ENCODE assay signal across 11 cellular contexts in genomic region chr5:113202904-113203716, GRCh38.
A peak's percentile ranks its signal among the peaks of the same experiment; 100 is the strongest.
DNase-seq lines count a peak whose midpoint lies in the region; ATAC-seq and TF ChIP-seq lines count a peak whose summit lies in the region.
"Had no signal": no experiment of that assay in that cellular context is flagged by ENCODE, and none has a peak within 500 bp of the region (broad histone marks: within the 10 kb centered on the region; RNA-seq: fewer than 3 reads in every experiment).

No MANE protein-coding gene starts in this region.

- H3K27ac ChIP-seq in left ventricle myocardium inferior (replicated peaks), result peak overlapping the region; percentile 84

- CTCF ChIA-PET in WTC11 (lab: Charles Lee), result no interaction called here

- H3K4me1 Mint-ChIP-seq in WTC11, result peaks cover 73% of the 10 kb centered on the region
- H3K4me1 Mint-ChIP-seq in naive thymus-derived CD8-positive, alpha-beta T cell, result peaks cover 0 to 27% (median 0%) of the 10 kb centered on the region in 4 donors

- H3K9me3 Mint-ChIP-seq in WTC11, result no peaks in the 10 kb centered on the region
- H3K9me3 Mint-ChIP-seq in naive thymus-derived CD8-positive, alpha-beta T cell, result no peaks in the 10 kb centered on the region

- H3K27ac Mint-ChIP-seq in WTC11, result no peak overlapping the region
- H3K27ac Mint-ChIP-seq in naive thymus-derived CD8-positive, alpha-beta T cell, result peak overlapping the region in 1 of 10 donors; percentile 58

- no peaks in the 10 kb centered on the region for H3K27me3 ChIP-seq in H7 (ENCODE audit: control insufficient read depth, insufficient read depth, low read length)
- no peaks in the 10 kb centered on the region for H3K27me3 ChIP-seq in left ventricle myocardium inferior (ENCODE audit: low read depth)

- peaks cover 93% of the 10 kb centered on the region for H3K4me1 ChIP-seq in left ventricle myocardium inferior

- ATAC-seq in WTC11 (peak; percentile 30), GM21528 (IDR thresholded peaks at IDR 0.05; ENCODE audit: low FRiP score, unreplicated experiment) (no peak)
- no peak for ATAC-seq in naive thymus-derived CD8-positive, alpha-beta T cell

- H3K36me3 Mint-ChIP-seq in WTC11, result no peaks in the 10 kb centered on the region
- no peaks in the 10 kb centered on the region for H3K36me3 Mint-ChIP-seq in naive thymus-derived CD8-positive, alpha-beta T cell

- no peak for DNase-seq in H7
- no peak for DNase-seq in WTC11 (ENCODE audit: low spot score)
- peak; percentile 85 for DNase-seq in left ventricle myocardium inferior
- peak; percentile 75 for DNase-seq in retina
- no peak for DNase-seq in dermis blood vessel endothelial cell
- no peak for DNase-seq in stimulated activated CD4-positive, alpha-beta T cell treated with anti-CD3 and anti-CD28 coated beads, Interleukin-1b, Interleukin-23, amount 100 ng/mL, for 48 hours
- no peak for DNase-seq in naive thymus-derived CD8-positive, alpha-beta T cell
- DNase-seq: NCI-H2029, occipital lobe, T1000 had no signal

- no peak for TF ChIP-seq CTCF in WTC11 (IDR thresholded peaks at IDR 0.05)
- no peak for TF ChIP-seq CTCF in left ventricle myocardium inferior (IDR thresholded peaks at IDR 0.05; ENCODE audit: borderline replicate concordance)

- H3K9me3 ChIP-seq in left ventricle myocardium inferior (replicated peaks), result no peaks in the 10 kb centered on the region

- POLR2A ChIA-PET in WTC11 (lab: Charles Lee), result interaction anchor here (0.5 kb wide), 1 partner anchor 19 kb away, joined by 6 read pairs; no protein-coding TSS in a partner anchor
- POLR2A ChIA-PET in naive thymus-derived CD8-positive, alpha-beta T cell (lab: Charles Lee), result no interaction called here

- no peaks in the 10 kb centered on the region for H3K27me3 Mint-ChIP-seq in WTC11 (ENCODE audit: low read depth)
- H3K27me3 Mint-ChIP-seq in naive thymus-derived CD8-positive, alpha-beta T cell, result no peaks in the 10 kb centered on the region

- H3K36me3 ChIP-seq in H7 (replicated peaks; ENCODE audit: control insufficient read depth, insufficient read depth, low read length) (no peaks in the 10 kb centered on the region), left ventricle myocardium inferior (no peaks in the 10 kb centered on the region)

- H3K4me3 Mint-ChIP-seq in WTC11, result no peak overlapping the region
- no peak overlapping the region for H3K4me3 Mint-ChIP-seq in naive thymus-derived CD8-positive, alpha-beta T cell

- intact Hi-C loops in left ventricle myocardium inferior (cut with micrococcal nuclease), result no loop called here

- H3K4me3 ChIP-seq in H7 (ENCODE audit: insufficient read depth, low read depth, low read length) (peak overlapping the region; percentile 16; the same call in 1 of the 2 replicates), left ventricle myocardium inferior (peak overlapping the region; percentile 61)

TF ChIP-seq in WTC11, 78 proteins besides CTCF, POLR2A, EP300 and RAD21:
- TF ChIP-seq USF2 (CRISPR knock-in tag; IDR thresholded peaks at IDR 0.05) (peak; percentile 23; the same call in 1 of the 2 replicates), IRF2 (CRISPR knock-in tag; IDR thresholded peaks at IDR 0.05; ENCODE audit: borderline replicate concordance, low read depth) (no peak)

Comparison
In these comparisons a context has a peak if more than half of its experiments do, and no peak if none do; other contexts are left out.
1. DNase-seq: peak in left ventricle myocardium inferior (single experiment) and retina (single experiment); none in H7 (single experiment), WTC11 (single experiment), dermis blood vessel endothelial cell (single experiment), stimulated activated CD4-positive, alpha-beta T cell treated with anti-CD3 and anti-CD28 coated beads, Interleukin-1b, Interleukin-23, amount 100 ng/mL, for 48 hours (single experiment) and naive thymus-derived CD8-positive, alpha-beta T cell (0 of 10).